ENCODE assay signal across 34 cellular contexts in the genomic region with DNA sequence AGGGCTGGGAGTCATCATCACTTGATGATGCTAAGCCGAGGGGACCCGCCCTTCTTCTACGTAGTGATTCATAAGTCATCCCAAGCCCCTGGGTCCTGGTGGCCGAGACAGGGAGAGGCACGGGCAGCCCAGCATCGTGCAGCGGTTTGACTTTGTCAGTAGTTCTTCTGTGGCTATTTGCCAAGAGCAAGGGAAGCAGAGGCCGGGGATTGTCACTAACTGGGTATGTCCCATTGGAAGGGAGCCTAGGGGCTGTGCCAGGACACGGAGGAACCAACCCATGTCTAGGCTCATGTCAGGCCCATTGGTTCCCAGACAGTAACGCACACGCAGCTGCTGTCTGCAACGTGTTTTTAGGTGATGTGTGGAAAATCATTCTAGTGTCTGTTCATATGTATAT. TPM values are rescaled to one million over a fixed set of nuclear protein-coding genes. Genes with fewer than 3 reads are reported as not detected.
"Had no signal": no experiment of that assay in that cellular context is flagged by ENCODE, and none has a peak within 500 bp of the region (broad histone marks: within the 10 kb centered on the region; RNA-seq: fewer than 3 reads in every experiment).

No MANE protein-coding gene starts in this region.

- DNase-seq: Karpas-422; MG63; NCI-H1048; NCI-H1092 treated with DMSO at 0.1 percent for 48 hours; NCI-H1105 treated with DMSO at 0.1 percent for 48 hours; NCI-H1417; NCI-H1436; NCI-H146; NCI-H1694; NCI-H187; NCI-H1930; NCI-H2029 treated with DMSO at 0.1 percent for 48 hours; NCI-H2081 treated with DMSO at 0.1 percent for 48 hours; NCI-H2107; NCI-H2171; NCI-H226; NCI-H446 treated with DMSO at 0.1 percent for 48 hours; NCI-H510A; NCI-H524; NCI-H526; NCI-H69; NCI-H748 treated with DMSO at 0.1 percent for 48 hours; NCI-H82; NK-92 treated with Interleukin-12 subunit alpha and Interleukin-12 subunit beta, amount 100 ng/mL, for 24 hours; OCI-M1; PC-3; Peyer's patch; Right ventricle myocardium superior; RPMI8226; SHP77 treated with DMSO at 0.1 percent for 48 hours; SK-N-SH; SW 1271 had no signal

- ATAC-seq: PC-3 had no signal

RNA-seq across cellular contexts. Expression of a gene that starts 58.5 kb away (rescaled TPM):
- total RNA-seq: LHCN-M2, Right ventricle myocardium superior, SJSA1 had no signal
